Comparison of ENCODE assay signal across 8 cellular contexts in genomic region chr3:123961508-123961856, GRCh38. TPM values are rescaled to one million over a fixed set of nuclear protein-coding genes. Genes with fewer than 3 reads are reported as not detected.
DNase-seq lines count a peak whose midpoint lies in the region; ATAC-seq, FAIRE-seq and TF ChIP-seq lines count a peak whose summit lies in the region.

No MANE protein-coding gene starts in this region.

- H3K9me3 ChIP-seq in HepG2 (ENCODE audit: low read length) = no peaks in the 10 kb centered on the region
- H3K9me3 ChIP-seq in suprapubic skin = no peaks in the 10 kb centered on the region

- H3K36me3 Mint-ChIP-seq in activated CD4-positive, alpha-beta T cell treated with anti-CD3 and anti-CD28 coated beads, Interleukin-2, amount 10 ng/mL, durations not matched to agents 24 days and 14 days (ENCODE audit: low read depth) = no peaks in the 10 kb centered on the region
- peaks cover 6% of the 10 kb centered on the region for H3K36me3 Mint-ChIP-seq in activated naive CD8-positive, alpha-beta T cell treated with anti-CD3 and anti-CD28 coated beads, Interleukin-2, amount 50 U/mL, for 24 hours (ENCODE audit: low read depth)

- ATAC-seq in activated naive CD8-positive, alpha-beta T cell treated with anti-CD3 and anti-CD28 coated beads, Interleukin-2, amount 50 U/mL, for 24 hours = no peak
- ATAC-seq in HepG2 = no peak
- no peak for ATAC-seq in GM21381 (IDR thresholded peaks at IDR 0.05; ENCODE audit: unreplicated experiment)

- H3K4me3 Mint-ChIP-seq in activated CD4-positive, alpha-beta T cell treated with anti-CD3 and anti-CD28 coated beads, Interleukin-2, amount 10 ng/mL, durations not matched to agents 24 days and 14 days = peak overlapping the region; percentile 96
- H3K4me3 Mint-ChIP-seq in activated naive CD8-positive, alpha-beta T cell treated with anti-CD3 and anti-CD28 coated beads, Interleukin-2, amount 50 U/mL, for 24 hours = peak overlapping the region; percentile 90

- H3K4me3 ChIP-seq in HepG2 (replicated peaks in 1 of 3; ENCODE audit: insufficient read depth in 1 of 3, low read depth in 2 of 3, low read length in 3 of 3) (peak overlapping the region; percentile 69 to 92 (median 83); a peak in 5 of 6 replicates), suprapubic skin (peak overlapping the region; percentile 91)

- H3K79me2 ChIP-seq in HepG2 (ENCODE audit: insufficient read depth, low read length) = peaks cover 3% of the 10 kb centered on the region

- H3K27me3 ChIP-seq in HepG2 (ENCODE audit: control insufficient read depth in 1 of 2, insufficient read depth in 2 of 2, low read length in 2 of 2) = peaks cover 0 to 3% of the 10 kb centered on the region in 2 experiments; a peak in 1 of 5 replicates
- no peaks in the 10 kb centered on the region for H3K27me3 ChIP-seq in suprapubic skin

- H2AFZ ChIP-seq in HepG2 (ENCODE audit: low read length) = no peak overlapping the region

- no peak for TF ChIP-seq RAD21 in HepG2 (CRISPR knock-in tag; IDR thresholded peaks at IDR 0.05)

- no peak for FAIRE-seq in HepG2 (lab: Jason Lieb, UNC)

- no peak for TF ChIP-seq CTCF in HepG2 (CRISPR knock-in tag; IDR thresholded peaks at IDR 0.05)
- no peak for TF ChIP-seq CTCF in suprapubic skin (IDR thresholded peaks at IDR 0.05)

- peak overlapping the region; percentile 71 for H3K27ac Mint-ChIP-seq in activated CD4-positive, alpha-beta T cell treated with anti-CD3 and anti-CD28 coated beads, Interleukin-2, amount 10 ng/mL, durations not matched to agents 24 days and 14 days
- peak overlapping the region; percentile 84 for H3K27ac Mint-ChIP-seq in activated naive CD8-positive, alpha-beta T cell treated with anti-CD3 and anti-CD28 coated beads, Interleukin-2, amount 50 U/mL, for 24 hours

- H3K27me3 Mint-ChIP-seq in activated CD4-positive, alpha-beta T cell treated with anti-CD3 and anti-CD28 coated beads, Interleukin-2, amount 10 ng/mL, durations not matched to agents 24 days and 14 days = peaks cover 27% of the 10 kb centered on the region
- peaks cover 7% of the 10 kb centered on the region for H3K27me3 Mint-ChIP-seq in activated naive CD8-positive, alpha-beta T cell treated with anti-CD3 and anti-CD28 coated beads, Interleukin-2, amount 50 U/mL, for 24 hours

- 0 out of 5 replicates have a peak, but pooled peaks cover 0 to under 1% of the 10 kb centered on the region in 2 experiments for H3K36me3 ChIP-seq in HepG2 (replicated peaks in 1 of 2; ENCODE audit: control insufficient read depth in 1 of 2, insufficient read depth in 2 of 2, low read length in 2 of 2)
- no peaks in the 10 kb centered on the region for H3K36me3 ChIP-seq in suprapubic skin

- POLR2A ChIA-PET in HepG2 (lab: Yijun Ruan, JAX) = interaction anchor here (1.0 kb wide), 1 partner anchor 162 kb away, joined by 3 read pairs; no protein-coding TSS in a partner anchor

- H3K9me3 Mint-ChIP-seq in activated CD4-positive, alpha-beta T cell treated with anti-CD3 and anti-CD28 coated beads, Interleukin-2, amount 10 ng/mL, durations not matched to agents 24 days and 14 days = no peaks in the 10 kb centered on the region
- no peaks in the 10 kb centered on the region for H3K9me3 Mint-ChIP-seq in activated naive CD8-positive, alpha-beta T cell treated with anti-CD3 and anti-CD28 coated beads, Interleukin-2, amount 50 U/mL, for 24 hours

- no TSS peak for BruUV-seq in HepG2 (replicated peaks; lab: Mats Ljungman, UMichigan)

- CTCF ChIA-PET in HepG2 (lab: Yijun Ruan, JAX; ENCODE audit: low intra/inter-chr PET ratio, low total read pairs) = no interaction called here

- WGBS in HepG2 (ENCODE audit: low lambda C conversion rate) = 6% methylated on average over 15 of the region's 15 CpGs
- 4% methylated on average over 15 of the region's 15 CpGs for whole genome bisulfite sequencing in suprapubic skin

- in situ Hi-C loops in HepG2 (cut with HindIII; ENCODE audit: extremely low pct_ligation_motif_present, low pct_unique_long_range_greater_than_20kb) = no loop called here

- H3K4me1 ChIP-seq in HepG2 (ENCODE audit: insufficient read depth, low read length) (peaks cover 47% of the 10 kb centered on the region), suprapubic skin (peaks cover 24% of the 10 kb centered on the region)

- intact Hi-C loops in activated CD4-positive, alpha-beta T cell treated with anti-CD3 and anti-CD28 coated beads, Interleukin-2, amount 10 ng/mL, durations not matched to agents 24 days and 14 days (cut with micrococcal nuclease) = loop anchor here (1.0 to 5.0 kb wide), 3 partner anchors 71 to 376 kb away; partner anchors contain the start of genes HACD2 and KALRN
- intact Hi-C loops in HepG2 (cut with micrococcal nuclease; ENCODE audit: unreplicated experiment) = loop anchor here (2.0 to 10.0 kb wide), 2 partner anchors 21 to 207 kb away; no protein-coding TSS in a partner anchor

- no peak overlapping the region for H3K9ac ChIP-seq in HepG2 (ENCODE audit: insufficient read depth, low read depth, low read length)

- peak overlapping the region; percentile 90 for H3K4me2 ChIP-seq in HepG2 (ENCODE audit: low read depth, low read length)

- TF ChIP-seq EP300 in HepG2 (IDR thresholded peaks at IDR 0.05; ENCODE audit: low read depth in 2 of 2, low read length in 2 of 2) = no peak
- no peak for TF ChIP-seq EP300 in HepG2 (CRISPR knock-in tag; IDR thresholded peaks at IDR 0.05; ENCODE audit: borderline replicate concordance)
- no peak for TF ChIP-seq EP300 in suprapubic skin (IDR thresholded peaks at IDR 0.05)

- peaks cover 19% of the 10 kb centered on the region for H3K4me1 Mint-ChIP-seq in activated CD4-positive, alpha-beta T cell treated with anti-CD3 and anti-CD28 coated beads, Interleukin-2, amount 10 ng/mL, durations not matched to agents 24 days and 14 days
- peaks cover 28% of the 10 kb centered on the region for H3K4me1 Mint-ChIP-seq in activated naive CD8-positive, alpha-beta T cell treated with anti-CD3 and anti-CD28 coated beads, Interleukin-2, amount 50 U/mL, for 24 hours

- H3K27ac ChIP-seq in HepG2 (ENCODE audit: extremely low read length, insufficient read depth, low read length) (peak overlapping the region; percentile 82), suprapubic skin (peak overlapping the region; percentile 84)

- H4K20me1 ChIP-seq in HepG2 (ENCODE audit: insufficient read depth, low read length) = no peaks in the 10 kb centered on the region

- no peak for DNase-seq in activated CD4-positive, alpha-beta T cell treated with anti-CD3 and anti-CD28 coated beads, Interleukin-2, amount 10 ng/mL, durations not matched to agents 24 days and 14 days
- DNase-seq in activated CD4-positive, alpha-beta T cell treated with anti-CD3 and anti-CD28 coated beads for 1 hour = no peak
- no peak for DNase-seq in activated naive CD8-positive, alpha-beta T cell treated with anti-CD3 and anti-CD28 coated beads, Interleukin-2, amount 50 U/mL, for 24 hours
- no peak for DNase-seq in HepG2 (ENCODE audit: low spot score)
- DNase-seq in suprapubic skin (ENCODE audit: low spot score in 2 of 2) = no peak
- DNase-seq in DMS153 (lab: John Stamatoyannopoulos, UW) = no peak
- DNase-seq in NCI-H82 (lab: John Stamatoyannopoulos, UW) = no peak

- TF ChIP-seq POLR2A in HepG2 (IDR thresholded peaks at IDR 0.05; ENCODE audit: insufficient read depth in 1 of 2, low read depth in 2 of 2, low read length in 2 of 2) (no peak), suprapubic skin (IDR thresholded peaks at IDR 0.05) (no peak)

RNA-seq across cellular contexts. Expression of gene CCDC14, which starts 0.5 kb away (rescaled TPM):
- 43.1 and 46.2 TPM in 2 replicates for total RNA-seq in activated CD4-positive, alpha-beta T cell treated with anti-CD3 and anti-CD28 coated beads, Interleukin-2, amount 10 ng/mL, durations not matched to agents 24 days and 14 days
- total RNA-seq in HepG2 (2016; rRNA removed; fragmentation: Illumina TruSeq; extraction: Trizol) (21.1 and 48.7 TPM in 2 replicates), suprapubic skin (10 to 100 TPM; 10.8 to 73.5 (median 28.0) TPM)
- total RNA-seq in HepG2 (2016; cell fraction: cytosol; rRNA removed; fragmentation: Illumina TruSeq; extraction: Trizol; ENCODE audit: low read depth) = 14.2 and 16.0 TPM in 2 replicates
- total RNA-seq in HepG2 (2016; cell fraction: insoluble cytoplasmic fraction; rRNA removed; fragmentation: Illumina TruSeq; extraction: Trizol) = 23.0 and 48.1 TPM in 2 replicates
- 13.2 and 16.6 TPM in 2 replicates for total RNA-seq in HepG2 (2016; cell fraction: membrane; rRNA removed; fragmentation: Illumina TruSeq; extraction: Trizol)
- 119 and 133 TPM in 2 replicates for total RNA-seq in HepG2 (2016; cell fraction: nucleus; rRNA removed; fragmentation: Illumina TruSeq; extraction: Trizol)
- polyA plus RNA-seq in HepG2 (2011; rRNA removed) = 48.8 and 49.0 TPM in 2 replicates
- polyA plus RNA-seq in HepG2 (2011; cell fraction: cytosol; rRNA removed) = 9.3 and 9.4 TPM in 2 replicates
- polyA plus RNA-seq in HepG2 (2011; cell fraction: nucleus; rRNA removed) = 247 and 272 TPM in 2 replicates
- polyA plus RNA-seq in HepG2 (2012) = 22.6 and 28.1 TPM in 2 replicates
- polyA plus RNA-seq in HepG2 (2016; cell fraction: cytosol; fragmentation: Illumina TruSeq; extraction: Trizol; ENCODE audit: low read depth) = 0.83 and 0.96 TPM in 2 replicates
- 10.7 and 14.2 TPM in 2 replicates for polyA plus RNA-seq in HepG2 (2016; cell fraction: insoluble cytoplasmic fraction; fragmentation: Illumina TruSeq; extraction: Trizol; ENCODE audit: low read depth)
- 1.6 and 2.9 TPM in 2 replicates for polyA plus RNA-seq in HepG2 (2016; cell fraction: membrane; fragmentation: Illumina TruSeq; extraction: Trizol; ENCODE audit: low read depth)
- 184 and 186 TPM in 2 replicates for polyA plus RNA-seq in HepG2 (2016; cell fraction: nucleus; fragmentation: Illumina TruSeq; extraction: Trizol; ENCODE audit: insufficient read depth, low read depth)
- polyA minus RNA-seq in HepG2 (2011; rRNA and poly(A)+ RNA removed; ENCODE audit: low replicate concordance) = 33.0 and 107 TPM in 2 replicates
- polyA minus RNA-seq in HepG2 (2011; cell fraction: cytosol; rRNA and poly(A)+ RNA removed) = 5.9 and 8.2 TPM in 2 replicates
- polyA minus RNA-seq in HepG2 (2011; cell fraction: nucleus; rRNA and poly(A)+ RNA removed) = 97.7 and 101 TPM in 2 replicates

RNA-seq across cellular contexts. Expression of gene ROPN1, which starts 30.4 kb away (rescaled TPM):
- total RNA-seq in activated CD4-positive, alpha-beta T cell treated with anti-CD3 and anti-CD28 coated beads, Interleukin-2, amount 10 ng/mL, durations not matched to agents 24 days and 14 days = not detected in 2 replicates
- total RNA-seq in HepG2 (2016; rRNA removed; fragmentation: Illumina TruSeq; extraction: Trizol) = not detected in 2 replicates
- total RNA-seq in HepG2 (2016; cell fraction: cytosol; rRNA removed; fragmentation: Illumina TruSeq; extraction: Trizol; ENCODE audit: low read depth) = not detected in 2 replicates
- total RNA-seq in HepG2 (2016; cell fraction: insoluble cytoplasmic fraction; rRNA removed; fragmentation: Illumina TruSeq; extraction: Trizol) = not detected in 2 replicates
- not detected in 2 replicates for total RNA-seq in HepG2 (2016; cell fraction: membrane; rRNA removed; fragmentation: Illumina TruSeq; extraction: Trizol)
- not detected in 2 replicates for total RNA-seq in HepG2 (2016; cell fraction: nucleus; rRNA removed; fragmentation: Illumina TruSeq; extraction: Trizol)
- not detected in 2 replicates for polyA plus RNA-seq in HepG2 (2011; rRNA removed)
- polyA plus RNA-seq in HepG2 (2011; cell fraction: cytosol; rRNA removed) = not detected in 2 replicates
- not detected in 2 replicates for polyA plus RNA-seq in HepG2 (2011; cell fraction: nucleus; rRNA removed)
- polyA plus RNA-seq in HepG2 (2012) = not detected in 2 replicates
- not detected in 2 replicates for polyA plus RNA-seq in HepG2 (2016; cell fraction: cytosol; fragmentation: Illumina TruSeq; extraction: Trizol; ENCODE audit: low read depth)
- polyA plus RNA-seq in HepG2 (2016; cell fraction: insoluble cytoplasmic fraction; fragmentation: Illumina TruSeq; extraction: Trizol; ENCODE audit: low read depth) = not detected in 2 replicates
- polyA plus RNA-seq in HepG2 (2016; cell fraction: membrane; fragmentation: Illumina TruSeq; extraction: Trizol; ENCODE audit: low read depth) = not detected in 2 replicates
- not detected in 2 replicates for polyA plus RNA-seq in HepG2 (2016; cell fraction: nucleus; fragmentation: Illumina TruSeq; extraction: Trizol; ENCODE audit: insufficient read depth, low read depth)
- polyA minus RNA-seq in HepG2 (2011; rRNA and poly(A)+ RNA removed; ENCODE audit: low replicate concordance) = not detected in 2 replicates
- polyA minus RNA-seq in HepG2 (2011; cell fraction: cytosol; rRNA and poly(A)+ RNA removed) = not detected in 2 replicates
- polyA minus RNA-seq in HepG2 (2011; cell fraction: nucleus; rRNA and poly(A)+ RNA removed) = not detected in 2 replicates
- total RNA-seq in suprapubic skin = 1 to 10 TPM; 1.4 to 6.0 (median 2.4) TPM
